ENCODE assay signal across 24 cellular contexts in genomic region chr19:12567951-12568350, GRCh38. TPM values are rescaled to one million over a fixed set of nuclear protein-coding genes. Genes with fewer than 3 reads are reported as not detected.
DNase-seq lines count a peak whose midpoint lies in the region; TF ChIP-seq lines count a peak whose summit lies in the region.
"Had no signal": no experiment of that assay in that cellular context is flagged by ENCODE, and none has a peak within 500 bp of the region (broad histone marks: within the 10 kb centered on the region; RNA-seq: fewer than 3 reads in every experiment).

No MANE protein-coding gene starts in this region.

- H3K4me2 ChIP-seq in GM23248 (ENCODE audit: unreplicated experiment) (no peak overlapping the region), MM.1S (ENCODE audit: low read depth, low read length) (no peak overlapping the region)
- H3K4me2 ChIP-seq: A549, GM23338 had no signal

- H3K4me3 Mint-ChIP-seq in glutamatergic neuron (ENCODE audit: unreplicated experiment), result no peak overlapping the region
- H3K4me3 Mint-ChIP-seq: B cell; CD8-positive, alpha-beta memory T cell; GM23338; H9 had no signal

- WGBS in GM23248 (ENCODE audit: low coverage in 1 of 2, low lambda C conversion rate in 2 of 2, missing lambda C conversion rate in 2 of 2), 2 experiments, result 60 to 61% methylated on average over 4 of the region's 4 CpGs

- peaks cover 3% of the 10 kb centered on the region for H3K27me3 Mint-ChIP-seq in glutamatergic neuron (ENCODE audit: unreplicated experiment)
- H3K27me3 Mint-ChIP-seq: B cell had no signal

- H3K79me2 ChIP-seq in GM23248 (ENCODE audit: insufficient read depth), result no peaks in the 10 kb centered on the region
- no peaks in the 10 kb centered on the region for H3K79me2 ChIP-seq in MM.1S (ENCODE audit: low read length)

- H3K4me1 ChIP-seq in GM23248 (ENCODE audit: insufficient read depth) (0 out of 2 replicates have a peak, but pooled peaks cover 3% of the 10 kb centered on the region), MM.1S (ENCODE audit: low read length) (no peaks in the 10 kb centered on the region)
- H3K4me1 ChIP-seq: A549 had no signal

- no peaks in the 10 kb centered on the region for H3K9me3 ChIP-seq in GM23248 (ENCODE audit: low read depth)
- H3K9me3 ChIP-seq in MM.1S (replicated peaks; ENCODE audit: insufficient read depth, low read length), result no peaks in the 10 kb centered on the region
- H3K9me3 ChIP-seq: A549, MG63 had no signal

- no peaks in the 10 kb centered on the region for H3K27me3 ChIP-seq in GM23248 (replicated peaks; ENCODE audit: insufficient read depth)
- H3K27me3 ChIP-seq in MM.1S (replicated peaks; ENCODE audit: insufficient read depth, low read length), result no peaks in the 10 kb centered on the region
- H3K27me3 ChIP-seq: MG63 had no signal

- H3K4me3 ChIP-seq in GM23248, result no peak overlapping the region
- no peak overlapping the region for H3K4me3 ChIP-seq in fibroblast of villous mesenchyme (ENCODE audit: low read depth, low read length)
- H3K4me3 ChIP-seq in MM.1S (ENCODE audit: low read length), result no peak overlapping the region
- H3K4me3 ChIP-seq: A549, GM23338, MG63 had no signal

- no peak overlapping the region; the same call in 1 of the 2 replicates for H3K9ac ChIP-seq in GM23248
- no peak overlapping the region for H3K9ac ChIP-seq in MM.1S (ENCODE audit: low read length)

- TF ChIP-seq CTCF in fibroblast of villous mesenchyme (IDR thresholded peaks at IDR 0.05; ENCODE audit: insufficient read depth, low read depth, low read length), result no peak
- no peak for TF ChIP-seq CTCF in MM.1S (IDR thresholded peaks at IDR 0.05; ENCODE audit: low read length)
- TF ChIP-seq CTCF in glutamatergic neuron (IDR thresholded peaks at IDR 0.05; ENCODE audit: partially characterized antibody, unreplicated experiment), result no peak

- H4K20me1 ChIP-seq in GM23248 (ENCODE audit: insufficient read depth) (no peaks in the 10 kb centered on the region), MM.1S (ENCODE audit: insufficient read depth, low read length) (no peaks in the 10 kb centered on the region)

- DNase-seq in GM23248, result peak; percentile 58
- DNase-seq in amniotic epithelial cell (ENCODE audit: low read depth), result peak; percentile 11
- DNase-seq in fibroblast of villous mesenchyme (ENCODE audit: low read depth), result peak; percentile 19
- DNase-seq in MM.1S, result no peak
- DNase-seq in stimulated activated CD4-positive, alpha-beta T cell treated with anti-CD3 and anti-CD28 coated beads, Interleukin-15, amount 100 ng/mL, for 24 hours, result no peak
- DNase-seq in stimulated activated CD4-positive, alpha-beta T cell treated with anti-CD3 and anti-CD28 coated beads, Interleukin-12 subunit alpha, Interleukin-12 subunit beta, amount 100 ng/mL, for 4 hours, result no peak
- no peak for DNase-seq in glutamatergic neuron
- DNase-seq: Calu3; CD8-positive, alpha-beta memory T cell; DND-41; H9; KG1; MG63; NCI-H1417; NCI-H1694; NCI-H2081; NCI-H2227 treated with DMSO at 0.1 percent for 48 hours; NCI-H526 treated with DMSO at 0.1 percent for 48 hours; SHP77 had no signal

- H3F3A ChIP-seq in GM23248 (ENCODE audit: insufficient read depth) (peaks cover 4% of the 10 kb centered on the region; the same call in 1 of the 2 replicates), MM.1S (ENCODE audit: insufficient read depth, low read length) (no peaks in the 10 kb centered on the region)

- no peaks in the 10 kb centered on the region for H3K36me3 Mint-ChIP-seq in glutamatergic neuron (ENCODE audit: unreplicated experiment)
- H3K36me3 Mint-ChIP-seq: CD8-positive, alpha-beta memory T cell had no signal

- H3K9me3 Mint-ChIP-seq in glutamatergic neuron (ENCODE audit: unreplicated experiment), result no peaks in the 10 kb centered on the region
- H3K9me3 Mint-ChIP-seq: CD8-positive, alpha-beta memory T cell had no signal

- H3K36me3 ChIP-seq in GM23248 (ENCODE audit: low read depth) (no peaks in the 10 kb centered on the region), MM.1S (replicated peaks; ENCODE audit: insufficient read depth, low read length) (no peaks in the 10 kb centered on the region)
- H3K36me3 ChIP-seq: MG63 had no signal

- H2AFZ ChIP-seq in GM23248 (no peak overlapping the region), MM.1S (ENCODE audit: low read length) (no peak overlapping the region)
- H2AFZ ChIP-seq: GM23338 had no signal

- H3K9me2 ChIP-seq in GM23248 (ENCODE audit: insufficient read depth), result no peaks in the 10 kb centered on the region
- H3K9me2 ChIP-seq in MM.1S (replicated peaks; ENCODE audit: insufficient read depth, low read length), result no peaks in the 10 kb centered on the region

- in situ Hi-C loops in GM23248 (cut with MboI), result loop anchor here (10.0 kb wide), 1 partner anchor 107 kb away; no protein-coding TSS in a partner anchor

- peak overlapping the region; percentile 40 for H3K27ac ChIP-seq in GM23248
- H3K27ac ChIP-seq in MM.1S (ENCODE audit: low read length), result no peak overlapping the region
- H3K27ac ChIP-seq: A549, C4-2B, RWPE1 had no signal

- peaks cover 3% of the 10 kb centered on the region for H3K4me1 Mint-ChIP-seq in glutamatergic neuron (ENCODE audit: low read depth, unreplicated experiment)

- no peak overlapping the region for H3K27ac Mint-ChIP-seq in glutamatergic neuron (ENCODE audit: unreplicated experiment)
- H3K27ac Mint-ChIP-seq: B cell, GM23338, H9 had no signal

RNA-seq across cellular contexts. Expression of gene ZNF564, which starts 16.7 kb away (rescaled TPM):
- total RNA-seq in GM23248 (2014; rRNA removed; shearing (Covaris generic)), result 3.7 and 8.3 TPM in 2 replicates
- polyA plus RNA-seq in GM23248 (2016; fragmentation: Nextera tagmentation; extraction: Ambion mirVana), result 5.1 and 5.6 TPM in 2 replicates
- total RNA-seq in fibroblast of villous mesenchyme (6.0 and 6.4 TPM in 2 replicates), glutamatergic neuron (ENCODE audit: unreplicated experiment) (11.2 TPM)

RNA-seq across cellular contexts. Expression of gene ZNF490, which starts 42.7 kb away (rescaled TPM):
- total RNA-seq in GM23248 (2014; rRNA removed; shearing (Covaris generic)), result 4.0 and 11.8 TPM in 2 replicates
- 2.6 and 2.7 TPM in 2 replicates for polyA plus RNA-seq in GM23248 (2016; fragmentation: Nextera tagmentation; extraction: Ambion mirVana)
- 5.2 and 7.8 TPM in 2 replicates for total RNA-seq in fibroblast of villous mesenchyme
- total RNA-seq in glutamatergic neuron (ENCODE audit: unreplicated experiment), result 8.0 TPM

RNA-seq across cellular contexts. Expression of gene ZNF791, which starts 42.8 kb away (rescaled TPM):
- 11.6 and 11.9 TPM in 2 replicates for total RNA-seq in GM23248 (2014; rRNA removed; shearing (Covaris generic))
- polyA plus RNA-seq in GM23248 (2016; fragmentation: Nextera tagmentation; extraction: Ambion mirVana), result 12.6 and 14.5 TPM in 2 replicates
- total RNA-seq in fibroblast of villous mesenchyme (17.4 and 20.3 TPM in 2 replicates), glutamatergic neuron (ENCODE audit: unreplicated experiment) (27.6 TPM)

Comparison
In these comparisons a context has a peak if more than half of its experiments do, and no peak if none do; other contexts are left out.
1. DNase-seq: peak in GM23248 (single experiment), amniotic epithelial cell (single experiment) and fibroblast of villous mesenchyme (single experiment); none in MM.1S (single experiment), stimulated activated CD4-positive, alpha-beta T cell treated with anti-CD3 and anti-CD28 coated beads, Interleukin-15, amount 100 ng/mL, for 24 hours (single experiment), stimulated activated CD4-positive, alpha-beta T cell treated with anti-CD3 and anti-CD28 coated beads, Interleukin-12 subunit alpha, Interleukin-12 subunit beta, amount 100 ng/mL, for 4 hours (single experiment) and glutamatergic neuron (single experiment).